1 cellular context compared by ENCODE assay signal in the genomic region with DNA sequence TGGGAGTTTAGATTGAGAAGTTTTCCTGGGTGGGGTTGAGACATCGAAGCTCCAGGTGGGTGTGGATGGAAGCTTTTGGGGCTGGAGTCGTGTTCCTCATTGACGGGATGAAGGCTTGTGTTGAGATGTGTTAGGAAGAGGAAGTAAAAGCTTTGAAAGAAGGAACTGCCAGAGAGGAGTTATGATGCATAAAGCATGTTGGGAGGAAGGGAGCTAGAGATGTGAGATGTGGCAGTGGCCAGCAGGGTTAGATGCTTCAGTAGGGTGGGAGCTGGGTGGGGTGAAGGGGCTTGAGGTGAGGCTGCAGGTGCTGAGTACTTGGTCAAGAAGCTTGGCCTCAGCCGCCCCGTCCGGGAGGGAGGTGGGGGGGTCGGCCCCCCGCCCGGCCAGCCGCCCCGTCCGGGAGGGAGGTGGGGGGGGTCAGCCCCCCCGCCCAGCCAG.
TF ChIP-seq lines count a peak whose summit lies in the region.

No MANE protein-coding gene starts in this region.

TF ChIP-seq in GM23338, 12 proteins besides CTCF, POLR2A, EP300 and RAD21 (continued from another document):
- TF ChIP-seq, protein P1, sequence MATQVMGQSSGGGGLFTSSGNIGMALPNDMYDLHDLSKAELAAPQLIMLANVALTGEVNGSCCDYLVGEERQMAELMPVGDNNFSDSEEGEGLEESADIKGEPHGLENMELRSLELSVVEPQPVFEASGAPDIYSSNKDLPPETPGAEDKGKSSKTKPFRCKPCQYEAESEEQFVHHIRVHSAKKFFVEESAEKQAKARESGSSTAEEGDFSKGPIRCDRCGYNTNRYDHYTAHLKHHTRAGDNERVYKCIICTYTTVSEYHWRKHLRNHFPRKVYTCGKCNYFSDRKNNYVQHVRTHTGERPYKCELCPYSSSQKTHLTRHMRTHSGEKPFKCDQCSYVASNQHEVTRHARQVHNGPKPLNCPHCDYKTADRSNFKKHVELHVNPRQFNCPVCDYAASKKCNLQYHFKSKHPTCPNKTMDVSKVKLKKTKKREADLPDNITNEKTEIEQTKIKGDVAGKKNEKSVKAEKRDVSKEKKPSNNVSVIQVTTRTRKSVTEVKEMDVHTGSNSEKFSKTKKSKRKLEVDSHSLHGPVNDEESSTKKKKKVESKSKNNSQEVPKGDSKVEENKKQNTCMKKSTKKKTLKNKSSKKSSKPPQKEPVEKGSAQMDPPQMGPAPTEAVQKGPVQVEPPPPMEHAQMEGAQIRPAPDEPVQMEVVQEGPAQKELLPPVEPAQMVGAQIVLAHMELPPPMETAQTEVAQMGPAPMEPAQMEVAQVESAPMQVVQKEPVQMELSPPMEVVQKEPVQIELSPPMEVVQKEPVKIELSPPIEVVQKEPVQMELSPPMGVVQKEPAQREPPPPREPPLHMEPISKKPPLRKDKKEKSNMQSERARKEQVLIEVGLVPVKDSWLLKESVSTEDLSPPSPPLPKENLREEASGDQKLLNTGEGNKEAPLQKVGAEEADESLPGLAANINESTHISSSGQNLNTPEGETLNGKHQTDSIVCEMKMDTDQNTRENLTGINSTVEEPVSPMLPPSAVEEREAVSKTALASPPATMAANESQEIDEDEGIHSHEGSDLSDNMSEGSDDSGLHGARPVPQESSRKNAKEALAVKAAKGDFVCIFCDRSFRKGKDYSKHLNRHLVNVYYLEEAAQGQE (IDR thresholded peaks at IDR 0.05; ENCODE audit: unreplicated experiment): no peak
